ENCODE assay signal across 1 cellular context in the genomic region with DNA sequence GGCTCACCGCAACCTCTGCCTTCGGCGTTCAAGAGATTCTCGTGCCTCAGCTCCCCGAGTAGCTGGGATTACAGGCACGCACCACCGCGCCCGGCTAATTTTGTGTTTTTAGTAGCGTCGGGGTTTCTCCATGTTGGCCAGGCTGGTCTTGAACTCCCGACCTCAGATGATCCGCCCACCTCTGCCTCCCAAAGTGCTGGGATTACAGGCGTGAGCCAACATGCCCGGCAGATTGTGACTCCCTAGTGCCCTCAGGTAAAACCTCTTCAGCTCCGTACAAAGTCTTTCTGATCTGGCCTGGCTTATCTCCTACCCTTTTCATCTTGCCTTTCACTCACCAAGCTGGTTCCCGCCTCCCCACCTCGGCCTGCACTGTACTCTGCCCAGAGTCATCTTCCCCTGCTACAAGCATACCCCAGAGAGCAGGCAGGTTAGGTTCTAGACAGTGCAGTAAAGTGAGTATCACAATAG.
A peak's percentile ranks its signal among the peaks of the same experiment; 100 is the strongest.
TF ChIP-seq lines count a peak whose summit lies in the region.

No MANE protein-coding gene starts in this region.

TF ChIP-seq in HepG2, 621 proteins besides CTCF, POLR2A, EP300 and RAD21 (continued from another document and continues in another):
- TF ChIP-seq, protein P1, sequence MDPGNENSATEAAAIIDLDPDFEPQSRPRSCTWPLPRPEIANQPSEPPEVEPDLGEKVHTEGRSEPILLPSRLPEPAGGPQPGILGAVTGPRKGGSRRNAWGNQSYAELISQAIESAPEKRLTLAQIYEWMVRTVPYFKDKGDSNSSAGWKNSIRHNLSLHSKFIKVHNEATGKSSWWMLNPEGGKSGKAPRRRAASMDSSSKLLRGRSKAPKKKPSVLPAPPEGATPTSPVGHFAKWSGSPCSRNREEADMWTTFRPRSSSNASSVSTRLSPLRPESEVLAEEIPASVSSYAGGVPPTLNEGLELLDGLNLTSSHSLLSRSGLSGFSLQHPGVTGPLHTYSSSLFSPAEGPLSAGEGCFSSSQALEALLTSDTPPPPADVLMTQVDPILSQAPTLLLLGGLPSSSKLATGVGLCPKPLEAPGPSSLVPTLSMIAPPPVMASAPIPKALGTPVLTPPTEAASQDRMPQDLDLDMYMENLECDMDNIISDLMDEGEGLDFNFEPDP (CRISPR knock-in tag; conservative IDR thresholded peaks at IDR 0.05), result no peak
- TF ChIP-seq ZFP37 (CRISPR knock-in tag; IDR thresholded peaks at IDR 0.05; ENCODE audit: borderline replicate concordance) (no peak; the same call in 1 of the 2 replicates), ZFX (CRISPR knock-in tag; IDR thresholded peaks at IDR 0.05; ENCODE audit: low read depth) (peak; percentile 53; the same call in 1 of the 2 replicates), ZKSCAN1 (IDR thresholded peaks at IDR 0.05; ENCODE audit: low read length) (no peak), ZNF720 (CRISPR knock-in tag; IDR thresholded peaks at IDR 0.05) (no peak), ZBTB20 (CRISPR knock-in tag; IDR thresholded peaks at IDR 0.05; ENCODE audit: borderline replicate concordance, low read depth) (peak; percentile 49; the same call in 1 of the 2 replicates), GFI1 (CRISPR knock-in tag; IDR thresholded peaks at IDR 0.05; ENCODE audit: borderline replicate concordance) (no peak), ZNF232 (CRISPR knock-in tag; IDR thresholded peaks at IDR 0.05; ENCODE audit: borderline replicate concordance) (no peak), ZBTB7B (CRISPR knock-in tag; IDR thresholded peaks at IDR 0.05) (no peak; the same call in 1 of the 2 replicates), SNAPC2 (CRISPR knock-in tag; IDR thresholded peaks at IDR 0.05) (0 out of 2 replicates have a peak, but pooled peaks have one; percentile 33), PHF21A (CRISPR knock-in tag; IDR thresholded peaks at IDR 0.05) (0 out of 2 replicates have a peak, but pooled peaks have one; percentile 42), MEIS1 (CRISPR knock-in tag; IDR thresholded peaks at IDR 0.05; ENCODE audit: borderline replicate concordance) (no peak), KLF9 (CRISPR knock-in tag; IDR thresholded peaks at IDR 0.05; ENCODE audit: low read depth) (no peak), MED13 (CRISPR knock-in tag; IDR thresholded peaks at IDR 0.05) (no peak), PAX8 (CRISPR knock-in tag; IDR thresholded peaks at IDR 0.05; ENCODE audit: borderline replicate concordance) (no peak), ZNF12 (CRISPR knock-in tag; IDR thresholded peaks at IDR 0.05) (no peak), FOXP1 (IDR thresholded peaks at IDR 0.05) (no peak), FOXP1 (CRISPR knock-in tag; IDR thresholded peaks at IDR 0.05) (no peak), ZNF558 (CRISPR knock-in tag; IDR thresholded peaks at IDR 0.05; ENCODE audit: borderline replicate concordance) (no peak), ZNF367 (CRISPR knock-in tag; IDR thresholded peaks at IDR 0.05; ENCODE audit: borderline replicate concordance) (no peak), ZNF674 (CRISPR knock-in tag; IDR thresholded peaks at IDR 0.05; ENCODE audit: low read depth) (no peak), ARHGAP35 (CRISPR knock-in tag; IDR thresholded peaks at IDR 0.05; ENCODE audit: borderline replicate concordance) (no peak), ZNF766 (CRISPR knock-in tag; IDR thresholded peaks at IDR 0.05; ENCODE audit: borderline replicate concordance) (no peak), IRX3 (CRISPR knock-in tag; IDR thresholded peaks at IDR 0.05; ENCODE audit: borderline replicate concordance, low read depth) (no peak), RXRB (CRISPR knock-in tag; IDR thresholded peaks at IDR 0.05; ENCODE audit: borderline replicate concordance) (peak; percentile 20; the same call in 1 of the 2 replicates), TBX2 (CRISPR knock-in tag; IDR thresholded peaks at IDR 0.05; ENCODE audit: borderline replicate concordance) (no peak), KDM2A (CRISPR knock-in tag; IDR thresholded peaks at IDR 0.05; ENCODE audit: borderline replicate concordance, low read depth) (no peak), PCBP2 (optimal IDR thresholded peaks at IDR 0.05; ENCODE audit: low read depth, low read length, poor library complexity, severe bottlenecking) (no peak)
- TF ChIP-seq, protein P2, sequence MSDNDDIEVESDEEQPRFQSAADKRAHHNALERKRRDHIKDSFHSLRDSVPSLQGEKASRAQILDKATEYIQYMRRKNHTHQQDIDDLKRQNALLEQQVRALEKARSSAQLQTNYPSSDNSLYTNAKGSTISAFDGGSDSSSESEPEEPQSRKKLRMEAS (IDR thresholded peaks at IDR 0.05), result no peak; the same call in 1 of the 2 replicates
- TF ChIP-seq, protein P3, sequence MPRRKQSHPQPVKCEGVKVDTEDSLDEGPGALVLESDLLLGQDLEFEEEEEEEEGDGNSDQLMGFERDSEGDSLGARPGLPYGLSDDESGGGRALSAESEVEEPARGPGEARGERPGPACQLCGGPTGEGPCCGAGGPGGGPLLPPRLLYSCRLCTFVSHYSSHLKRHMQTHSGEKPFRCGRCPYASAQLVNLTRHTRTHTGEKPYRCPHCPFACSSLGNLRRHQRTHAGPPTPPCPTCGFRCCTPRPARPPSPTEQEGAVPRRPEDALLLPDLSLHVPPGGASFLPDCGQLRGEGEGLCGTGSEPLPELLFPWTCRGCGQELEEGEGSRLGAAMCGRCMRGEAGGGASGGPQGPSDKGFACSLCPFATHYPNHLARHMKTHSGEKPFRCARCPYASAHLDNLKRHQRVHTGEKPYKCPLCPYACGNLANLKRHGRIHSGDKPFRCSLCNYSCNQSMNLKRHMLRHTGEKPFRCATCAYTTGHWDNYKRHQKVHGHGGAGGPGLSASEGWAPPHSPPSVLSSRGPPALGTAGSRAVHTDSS (CRISPR knock-in tag; conservative IDR thresholded peaks at IDR 0.05), result no peak
- TF ChIP-seq, protein P4, sequence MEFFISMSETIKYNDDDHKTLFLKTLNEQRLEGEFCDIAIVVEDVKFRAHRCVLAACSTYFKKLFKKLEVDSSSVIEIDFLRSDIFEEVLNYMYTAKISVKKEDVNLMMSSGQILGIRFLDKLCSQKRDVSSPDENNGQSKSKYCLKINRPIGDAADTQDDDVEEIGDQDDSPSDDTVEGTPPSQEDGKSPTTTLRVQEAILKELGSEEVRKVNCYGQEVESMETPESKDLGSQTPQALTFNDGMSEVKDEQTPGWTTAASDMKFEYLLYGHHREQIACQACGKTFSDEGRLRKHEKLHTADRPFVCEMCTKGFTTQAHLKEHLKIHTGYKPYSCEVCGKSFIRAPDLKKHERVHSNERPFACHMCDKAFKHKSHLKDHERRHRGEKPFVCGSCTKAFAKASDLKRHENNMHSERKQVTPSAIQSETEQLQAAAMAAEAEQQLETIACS (CRISPR knock-in tag; IDR thresholded peaks at IDR 0.05), result no peak
- TF ChIP-seq, protein P5, sequence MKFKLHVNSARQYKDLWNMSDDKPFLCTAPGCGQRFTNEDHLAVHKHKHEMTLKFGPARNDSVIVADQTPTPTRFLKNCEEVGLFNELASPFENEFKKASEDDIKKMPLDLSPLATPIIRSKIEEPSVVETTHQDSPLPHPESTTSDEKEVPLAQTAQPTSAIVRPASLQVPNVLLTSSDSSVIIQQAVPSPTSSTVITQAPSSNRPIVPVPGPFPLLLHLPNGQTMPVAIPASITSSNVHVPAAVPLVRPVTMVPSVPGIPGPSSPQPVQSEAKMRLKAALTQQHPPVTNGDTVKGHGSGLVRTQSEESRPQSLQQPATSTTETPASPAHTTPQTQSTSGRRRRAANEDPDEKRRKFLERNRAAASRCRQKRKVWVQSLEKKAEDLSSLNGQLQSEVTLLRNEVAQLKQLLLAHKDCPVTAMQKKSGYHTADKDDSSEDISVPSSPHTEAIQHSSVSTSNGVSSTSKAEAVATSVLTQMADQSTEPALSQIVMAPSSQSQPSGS (CRISPR knock-in tag; IDR thresholded peaks at IDR 0.05), result no peak; the same call in 1 of the 2 replicates
- TF ChIP-seq, protein P6, sequence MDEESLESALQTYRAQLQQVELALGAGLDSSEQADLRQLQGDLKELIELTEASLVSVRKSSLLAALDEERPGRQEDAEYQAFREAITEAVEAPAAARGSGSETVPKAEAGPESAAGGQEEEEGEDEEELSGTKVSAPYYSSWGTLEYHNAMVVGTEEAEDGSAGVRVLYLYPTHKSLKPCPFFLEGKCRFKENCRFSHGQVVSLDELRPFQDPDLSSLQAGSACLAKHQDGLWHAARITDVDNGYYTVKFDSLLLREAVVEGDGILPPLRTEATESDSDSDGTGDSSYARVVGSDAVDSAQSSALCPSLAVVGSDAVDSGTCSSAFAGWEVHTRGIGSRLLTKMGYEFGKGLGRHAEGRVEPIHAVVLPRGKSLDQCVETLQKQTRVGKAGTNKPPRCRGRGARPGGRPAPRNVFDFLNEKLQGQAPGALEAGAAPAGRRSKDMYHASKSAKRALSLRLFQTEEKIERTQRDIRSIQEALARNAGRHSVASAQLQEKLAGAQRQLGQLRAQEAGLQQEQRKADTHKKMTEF (CRISPR knock-in tag; IDR thresholded peaks at IDR 0.05), result no peak
- TF ChIP-seq, protein P7, sequence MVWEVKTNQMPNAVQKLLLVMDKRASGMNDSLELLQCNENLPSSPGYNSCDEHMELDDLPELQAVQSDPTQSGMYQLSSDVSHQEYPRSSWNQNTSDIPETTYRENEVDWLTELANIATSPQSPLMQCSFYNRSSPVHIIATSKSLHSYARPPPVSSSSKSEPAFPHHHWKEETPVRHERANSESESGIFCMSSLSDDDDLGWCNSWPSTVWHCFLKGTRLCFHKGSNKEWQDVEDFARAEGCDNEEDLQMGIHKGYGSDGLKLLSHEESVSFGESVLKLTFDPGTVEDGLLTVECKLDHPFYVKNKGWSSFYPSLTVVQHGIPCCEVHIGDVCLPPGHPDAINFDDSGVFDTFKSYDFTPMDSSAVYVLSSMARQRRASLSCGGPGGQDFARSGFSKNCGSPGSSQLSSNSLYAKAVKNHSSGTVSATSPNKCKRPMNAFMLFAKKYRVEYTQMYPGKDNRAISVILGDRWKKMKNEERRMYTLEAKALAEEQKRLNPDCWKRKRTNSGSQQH (CRISPR knock-in tag; IDR thresholded peaks at IDR 0.05; ENCODE audit: low read depth), result no peak
- TF ChIP-seq, protein P8, sequence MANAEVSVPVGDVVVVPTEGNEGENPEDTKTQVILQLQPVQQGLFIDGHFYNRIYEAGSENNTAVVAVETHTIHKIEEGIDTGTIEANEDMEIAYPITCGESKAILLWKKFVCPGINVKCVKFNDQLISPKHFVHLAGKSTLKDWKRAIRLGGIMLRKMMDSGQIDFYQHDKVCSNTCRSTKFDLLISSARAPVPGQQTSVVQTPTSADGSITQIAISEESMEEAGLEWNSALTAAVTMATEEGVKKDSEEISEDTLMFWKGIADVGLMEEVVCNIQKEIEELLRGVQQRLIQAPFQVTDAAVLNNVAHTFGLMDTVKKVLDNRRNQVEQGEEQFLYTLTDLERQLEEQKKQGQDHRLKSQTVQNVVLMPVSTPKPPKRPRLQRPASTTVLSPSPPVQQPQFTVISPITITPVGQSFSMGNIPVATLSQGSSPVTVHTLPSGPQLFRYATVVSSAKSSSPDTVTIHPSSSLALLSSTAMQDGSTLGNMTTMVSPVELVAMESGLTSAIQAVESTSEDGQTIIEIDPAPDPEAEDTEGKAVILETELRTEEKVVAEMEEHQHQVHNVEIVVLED (CRISPR knock-in tag; IDR thresholded peaks at IDR 0.05; ENCODE audit: borderline replicate concordance), result no peak
- TF ChIP-seq, protein P9, sequence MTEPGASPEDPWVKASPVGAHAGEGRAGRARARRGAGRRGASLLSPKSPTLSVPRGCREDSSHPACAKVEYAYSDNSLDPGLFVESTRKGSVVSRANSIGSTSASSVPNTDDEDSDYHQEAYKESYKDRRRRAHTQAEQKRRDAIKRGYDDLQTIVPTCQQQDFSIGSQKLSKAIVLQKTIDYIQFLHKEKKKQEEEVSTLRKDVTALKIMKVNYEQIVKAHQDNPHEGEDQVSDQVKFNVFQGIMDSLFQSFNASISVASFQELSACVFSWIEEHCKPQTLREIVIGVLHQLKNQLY (CRISPR knock-in tag; IDR thresholded peaks at IDR 0.05), result no peak
- TF ChIP-seq, protein P10, sequence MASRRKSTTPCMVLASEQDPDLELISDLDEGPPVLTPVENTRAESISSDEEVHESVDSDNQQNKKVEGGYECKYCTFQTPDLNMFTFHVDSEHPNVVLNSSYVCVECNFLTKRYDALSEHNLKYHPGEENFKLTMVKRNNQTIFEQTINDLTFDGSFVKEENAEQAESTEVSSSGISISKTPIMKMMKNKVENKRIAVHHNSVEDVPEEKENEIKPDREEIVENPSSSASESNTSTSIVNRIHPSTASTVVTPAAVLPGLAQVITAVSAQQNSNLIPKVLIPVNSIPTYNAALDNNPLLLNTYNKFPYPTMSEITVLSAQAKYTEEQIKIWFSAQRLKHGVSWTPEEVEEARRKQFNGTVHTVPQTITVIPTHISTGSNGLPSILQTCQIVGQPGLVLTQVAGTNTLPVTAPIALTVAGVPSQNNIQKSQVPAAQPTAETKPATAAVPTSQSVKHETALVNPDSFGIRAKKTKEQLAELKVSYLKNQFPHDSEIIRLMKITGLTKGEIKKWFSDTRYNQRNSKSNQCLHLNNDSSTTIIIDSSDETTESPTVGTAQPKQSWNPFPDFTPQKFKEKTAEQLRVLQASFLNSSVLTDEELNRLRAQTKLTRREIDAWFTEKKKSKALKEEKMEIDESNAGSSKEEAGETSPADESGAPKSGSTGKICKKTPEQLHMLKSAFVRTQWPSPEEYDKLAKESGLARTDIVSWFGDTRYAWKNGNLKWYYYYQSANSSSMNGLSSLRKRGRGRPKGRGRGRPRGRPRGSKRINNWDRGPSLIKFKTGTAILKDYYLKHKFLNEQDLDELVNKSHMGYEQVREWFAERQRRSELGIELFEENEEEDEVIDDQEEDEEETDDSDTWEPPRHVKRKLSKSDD (CRISPR knock-in tag; IDR thresholded peaks at IDR 0.05; ENCODE audit: low read depth), result no peak
